8 cellular contexts compared by ENCODE assay signal in genomic region chr2:195318440-195319111, GRCh38.
DNase-seq lines count a peak whose midpoint lies in the region; ATAC-seq lines count a peak whose summit lies in the region.

No MANE protein-coding gene starts in this region.

- no peak overlapping the region for H2AK5ac ChIP-seq in trophoblast cell (ENCODE audit: low read length)

- DNase-seq in D341Med (ENCODE audit: low spot score) (peak; percentile 42), GM23248 (peak; percentile 72), NCI-H2171 (lab: John Stamatoyannopoulos, UW) (peak; percentile 74), fibroblast of gingiva (ENCODE audit: low read depth) (peak; percentile 23), trophoblast cell (peak; percentile 16 to 72)
- DNase-seq in activated CD4-positive, alpha-beta T cell treated with anti-CD3 and anti-CD28 coated beads, Interleukin-2, amount 50 U/mL, for 1 hour = peak; percentile 39

- in situ Hi-C loops in GM23248 (cut with MboI) = loop anchor here (25.0 kb wide), 1 partner anchor 344 kb away; the partner anchor contains the start of gene SLC39A10

- ATAC-seq in HG03196 (IDR thresholded peaks at IDR 0.05; ENCODE audit: unreplicated experiment) = no peak
- no peak for ATAC-seq in HG03045 (IDR thresholded peaks at IDR 0.05; ENCODE audit: unreplicated experiment)

- H3K9me2 ChIP-seq in GM23248 (ENCODE audit: insufficient read depth) = no peaks in the 10 kb centered on the region

- no peak overlapping the region for H4K91ac ChIP-seq in trophoblast cell (ENCODE audit: low read depth, low read length)

- H3F3A ChIP-seq in GM23248 (ENCODE audit: insufficient read depth) = peaks cover 16% of the 10 kb centered on the region; the same call in 1 of the 2 replicates

- H3K14ac ChIP-seq in trophoblast cell (ENCODE audit: low read length) = no peak overlapping the region

- no peak overlapping the region for H2BK5ac ChIP-seq in trophoblast cell (ENCODE audit: low read depth, low read length, poor library complexity)

- no peak overlapping the region for H3K18ac ChIP-seq in trophoblast cell (ENCODE audit: low read length)

- no peak overlapping the region for H3K23ac ChIP-seq in trophoblast cell (ENCODE audit: low read length)

- H3K4me3 ChIP-seq in GM23248 (no peak overlapping the region), trophoblast cell (ENCODE audit: low read depth, low read length) (no peak overlapping the region)

- H3K4me2 ChIP-seq in GM23248 (ENCODE audit: unreplicated experiment) = peak overlapping the region; percentile 68
- no peak overlapping the region for H3K4me2 ChIP-seq in trophoblast cell (ENCODE audit: low read length)

- H2BK120ac ChIP-seq in trophoblast cell (ENCODE audit: insufficient read depth, low read length, poor library complexity) = no peak overlapping the region

- no peak overlapping the region for H2BK12ac ChIP-seq in trophoblast cell (ENCODE audit: low read length)

- no peak overlapping the region for H4K8ac ChIP-seq in trophoblast cell (ENCODE audit: low read depth, low read length)

- H3K4me1 ChIP-seq in GM23248 (ENCODE audit: insufficient read depth) (peaks cover 35% of the 10 kb centered on the region), trophoblast cell (ENCODE audit: control insufficient read depth in 1 of 2, insufficient read depth in 2 of 2, low read length in 2 of 2) (no peaks in the 10 kb centered on the region)

- peak overlapping the region; percentile 47 for H3K9ac ChIP-seq in GM23248
- no peak overlapping the region for H3K9ac ChIP-seq in trophoblast cell (ENCODE audit: low read length)

- no peak overlapping the region for H4K12ac ChIP-seq in trophoblast cell (ENCODE audit: low read depth, low read length)

- H3K36me3 ChIP-seq in GM23248 (ENCODE audit: low read depth) (no peaks in the 10 kb centered on the region), trophoblast cell (ENCODE audit: control insufficient read depth in 1 of 2, insufficient read depth in 2 of 2, low read length in 2 of 2) (no peaks in the 10 kb centered on the region)

- H3K27ac ChIP-seq in GM23248 = peak overlapping the region; percentile 74
- no peak overlapping the region for H3K27ac ChIP-seq in trophoblast cell (ENCODE audit: low read depth, low read length)

- no peaks in the 10 kb centered on the region for H3K79me1 ChIP-seq in trophoblast cell (ENCODE audit: low read length)

- H3K4ac ChIP-seq in trophoblast cell (ENCODE audit: low read depth, low read length) = no peak overlapping the region

- H4K20me1 ChIP-seq in GM23248 (ENCODE audit: insufficient read depth) = no peaks in the 10 kb centered on the region

- H2AFZ ChIP-seq in GM23248 (no peak overlapping the region), trophoblast cell (ENCODE audit: insufficient read depth, low read length, poor library complexity) (no peak overlapping the region)

- no peaks in the 10 kb centered on the region for H3K79me2 ChIP-seq in GM23248 (ENCODE audit: insufficient read depth)
- H3K79me2 ChIP-seq in trophoblast cell (ENCODE audit: control insufficient read depth, insufficient read depth, low read length, poor library complexity) = no peaks in the 10 kb centered on the region

- no peaks in the 10 kb centered on the region for H3K27me3 ChIP-seq in GM23248 (replicated peaks; ENCODE audit: insufficient read depth)
- no peaks in the 10 kb centered on the region for H3K27me3 ChIP-seq in trophoblast cell (ENCODE audit: insufficient read depth, low read length)

- H3K9me3 ChIP-seq in GM23248 (ENCODE audit: low read depth) (no peaks in the 10 kb centered on the region), trophoblast cell (ENCODE audit: insufficient read depth, low read depth, low read length) (no peaks in the 10 kb centered on the region)

- 9 to 13% methylated on average over 2 of the region's 2 CpGs for WGBS in GM23248 (ENCODE audit: low coverage in 1 of 2, low lambda C conversion rate in 2 of 2, missing lambda C conversion rate in 2 of 2), 2 experiments
- WGBS in trophoblast cell (ENCODE audit: extremely low coverage, insufficient coverage, insufficient read length) = no CpG with 5 or more reads among the region's 2 CpGs

Comparison
In these comparisons a context has a peak if more than half of its experiments do, and no peak if none do; other contexts are left out.
1. DNase-seq: peak in every context shown above with its lines; median percentile 74 in NCI-H2171; 72 in GM23248; 44 in trophoblast cell; 42 in D341Med; 39 in activated CD4-positive, alpha-beta T cell treated with anti-CD3 and anti-CD28 coated beads, Interleukin-2, amount 50 U/mL, for 1 hour; 23 in fibroblast of gingiva.